Comparison of ENCODE assay signal across 12 cellular contexts in genomic region chr2:108579631-108580030, GRCh38. TPM values are rescaled to one million over a fixed set of nuclear protein-coding genes. Genes with fewer than 3 reads are reported as not detected.
A peak's percentile ranks its signal among the peaks of the same experiment; 100 is the strongest.
DNase-seq lines count a peak whose midpoint lies in the region; ATAC-seq, FAIRE-seq and TF ChIP-seq lines count a peak whose summit lies in the region.
"Had no signal": no experiment of that assay in that cellular context is flagged by ENCODE, and none has a peak within 500 bp of the region (broad histone marks: within the 10 kb centered on the region; RNA-seq: fewer than 3 reads in every experiment).

No MANE protein-coding gene starts in this region.

- peaks cover 16% of the 10 kb centered on the region for H3K4me1 ChIP-seq in neural progenitor cell
- H3K4me1 ChIP-seq: BE2C had no signal

- peak in 1 of 2 donors; percentile 44 for ATAC-seq in naive B cell (ENCODE audit: low read depth in 2 of 2)
- ATAC-seq: activated T-cell treated with anti-CD3 and anti-CD28 coated beads, Interleukin-2, amount 50 U/mL, for 4 hours had no signal

- in situ Hi-C loops in ACHN (cut with HindIII; ENCODE audit: low pct_ligation_motif_present, low pct_unique_long_range_greater_than_20kb, low sequenced_read_pairs): no loop called here

- no peaks in the 10 kb centered on the region for H3K9me3 Mint-ChIP-seq in naive B cell
- no peaks in the 10 kb centered on the region for H3K9me3 Mint-ChIP-seq in neural progenitor cell
- H3K9me3 Mint-ChIP-seq: activated T-cell treated with anti-CD3 and anti-CD28 coated beads, Interleukin-2, amount 50 U/mL, for 4 hours had no signal

- H3K4me1 Mint-ChIP-seq in naive B cell (peaks cover 33 to 36% (median 35%) of the 10 kb centered on the region in 3 donors), neural progenitor cell (peaks cover 19% of the 10 kb centered on the region)

- H3K27me3 ChIP-seq in neural progenitor cell: no peaks in the 10 kb centered on the region
- H3K27me3 ChIP-seq: BE2C, tibial nerve had no signal

- DNase-seq in ACHN (peak; percentile 68), RCC 7860 (ENCODE audit: low spot score) (peak; percentile 54), fibroblast of villous mesenchyme (ENCODE audit: low read depth) (peak; percentile 72), naive B cell (no peak), globus pallidus (ENCODE audit: low spot score) (no peak), neural progenitor cell (ENCODE audit: low spot score) (no peak), NCI-H1105 treated with DMSO at 0.1 percent for 48 hours (lab: John Stamatoyannopoulos, UW) (no peak), D341Med (ENCODE audit: low spot score) (no peak)
- DNase-seq: activated T-cell treated with anti-CD3 and anti-CD28 coated beads, Interleukin-2, amount 50 U/mL, for 4 hours; BE2C; NCI-H1417 had no signal

- no peak overlapping the region for H2AFZ ChIP-seq in neural progenitor cell (replicated peaks)

- H4K20me1 ChIP-seq in neural progenitor cell (ENCODE audit: low read depth): no peaks in the 10 kb centered on the region

- H3K9me3 ChIP-seq in neural progenitor cell (ENCODE audit: low read depth): no peaks in the 10 kb centered on the region
- H3K9me3 ChIP-seq: BE2C, tibial nerve had no signal

- no peak overlapping the region for H3K4me2 ChIP-seq in neural progenitor cell

- H3K4me3 Mint-ChIP-seq in naive B cell: peak overlapping the region in 4 of 8 donors; percentile 32 to 59 (median 46)
- no peak overlapping the region for H3K4me3 Mint-ChIP-seq in neural progenitor cell
- H3K4me3 Mint-ChIP-seq: activated T-cell treated with anti-CD3 and anti-CD28 coated beads, Interleukin-2, amount 50 U/mL, for 4 hours had no signal

- TF ChIP-seq CTCF in fibroblast of villous mesenchyme (IDR thresholded peaks at IDR 0.05; ENCODE audit: insufficient read depth, low read depth, low read length) (no peak), neural progenitor cell (IDR thresholded peaks at IDR 0.05) (no peak)

- H3K79me2 ChIP-seq in neural progenitor cell (ENCODE audit: low read depth): peaks cover 25% of the 10 kb centered on the region

- no peaks in the 10 kb centered on the region for H3K36me3 ChIP-seq in neural progenitor cell
- H3K36me3 ChIP-seq: BE2C, tibial nerve had no signal

- no peaks in the 10 kb centered on the region for H3K36me3 Mint-ChIP-seq in naive B cell
- no peaks in the 10 kb centered on the region for H3K36me3 Mint-ChIP-seq in neural progenitor cell

- H3K27ac Mint-ChIP-seq in naive B cell (peak overlapping the region; percentile 20 to 90 (median 76)), neural progenitor cell (no peak overlapping the region)

- peaks cover 5% of the 10 kb centered on the region for H3F3A ChIP-seq in neural progenitor cell (ENCODE audit: low read depth)

- FAIRE-seq in RCC 7860 (lab: Jason Lieb, UNC): peak; percentile 67

- H3K27ac ChIP-seq in neural progenitor cell: no peak overlapping the region
- H3K27ac ChIP-seq: tibial nerve had no signal

- no peaks in the 10 kb centered on the region for H3K27me3 Mint-ChIP-seq in naive B cell
- H3K27me3 Mint-ChIP-seq in neural progenitor cell (ENCODE audit: insufficient read depth, low read depth): no peaks in the 10 kb centered on the region

- H3K4me3 ChIP-seq in fibroblast of villous mesenchyme (ENCODE audit: low read depth, low read length) (no peak overlapping the region), neural progenitor cell (no peak overlapping the region)
- H3K4me3 ChIP-seq: tibial nerve had no signal

- H3K9ac ChIP-seq in neural progenitor cell: no peak overlapping the region

RNA-seq across cellular contexts. Expression of gene LIMS1, which starts 45.4 kb away (rescaled TPM):
- total RNA-seq in fibroblast of villous mesenchyme: 152 and 162 TPM in 2 replicates
- polyA plus RNA-seq in naive B cell (ENCODE audit: low read depth in 6 of 6): 10 to 100 TPM; 24.9 to 47.8 (median 33.2) TPM
- 19.4 and 30.8 TPM in 2 replicates for total RNA-seq in neural progenitor cell (ENCODE audit: low replicate concordance)

Comparison
In these comparisons a context has a peak if more than half of its experiments do, and no peak if none do; other contexts are left out.
1. DNase-seq: peak in ACHN (single experiment), RCC 7860 (single experiment) and fibroblast of villous mesenchyme (single experiment); none in naive B cell (single experiment), globus pallidus (single experiment), neural progenitor cell (single experiment), NCI-H1105 treated with DMSO at 0.1 percent for 48 hours (single experiment) and D341Med (single experiment).